In genomic region chr3:129123314-129124060, GRCh38 we compare ENCODE assay signal across 8 cellular contexts. TPM values are rescaled to one million over a fixed set of nuclear protein-coding genes. Genes with fewer than 3 reads are reported as not detected.
A peak's percentile ranks its signal among the peaks of the same experiment; 100 is the strongest.
DNase-seq lines count a peak whose midpoint lies in the region; ATAC-seq and TF ChIP-seq lines count a peak whose summit lies in the region.

No MANE protein-coding gene starts in this region.

- H2AFZ ChIP-seq in KMS-11 (ENCODE audit: low read depth): no peak overlapping the region; the same call in 1 of the 2 replicates

- peak overlapping the region; percentile 81 for H3K27ac Mint-ChIP-seq in CD8-positive, alpha-beta T cell
- peak overlapping the region; percentile 85 for H3K27ac Mint-ChIP-seq in activated naive CD4-positive, alpha-beta T cell treated with anti-CD3 and anti-CD28 coated beads, Interleukin-2, amount 50 U/mL, for 24 hours
- H3K27ac Mint-ChIP-seq in memory B cell: peak overlapping the region; percentile 2

- 62 to 63% methylated on average over 5 of the region's 5 CpGs for WGBS in lower leg skin, 2 donors

- peaks cover 30% of the 10 kb centered on the region for H3K4me1 Mint-ChIP-seq in CD8-positive, alpha-beta T cell (ENCODE audit: low read depth)
- H3K4me1 Mint-ChIP-seq in activated naive CD4-positive, alpha-beta T cell treated with anti-CD3 and anti-CD28 coated beads, Interleukin-2, amount 50 U/mL, for 24 hours: peaks cover 28% of the 10 kb centered on the region
- peaks cover 25% of the 10 kb centered on the region for H3K4me1 Mint-ChIP-seq in memory B cell

- peaks cover 3% of the 10 kb centered on the region for H3K4me1 ChIP-seq in CD8-positive, alpha-beta T cell (ENCODE audit: insufficient read depth, low read length)
- peaks cover 37% of the 10 kb centered on the region for H3K4me1 ChIP-seq in KMS-11 (ENCODE audit: low read depth, poor library complexity, severe bottlenecking)

- H3K27me3 Mint-ChIP-seq in CD8-positive, alpha-beta T cell (ENCODE audit: low read depth): no peaks in the 10 kb centered on the region
- no peaks in the 10 kb centered on the region for H3K27me3 Mint-ChIP-seq in activated naive CD4-positive, alpha-beta T cell treated with anti-CD3 and anti-CD28 coated beads, Interleukin-2, amount 50 U/mL, for 24 hours
- no peaks in the 10 kb centered on the region for H3K27me3 Mint-ChIP-seq in memory B cell

- no peaks in the 10 kb centered on the region for H3K9me3 Mint-ChIP-seq in CD8-positive, alpha-beta T cell
- H3K9me3 Mint-ChIP-seq in activated naive CD4-positive, alpha-beta T cell treated with anti-CD3 and anti-CD28 coated beads, Interleukin-2, amount 50 U/mL, for 24 hours: no peaks in the 10 kb centered on the region
- no peaks in the 10 kb centered on the region for H3K9me3 Mint-ChIP-seq in memory B cell

- POLR2A ChIA-PET in CD8-positive, alpha-beta T cell (lab: Charles Lee): interaction anchor here (0.6 to 6.2 kb wide), 6 partner anchors 10 to 274 kb away, joined by 3 to 38 read pairs (median 4); partner anchors contain the start of gene CNBP

- peaks cover 18% of the 10 kb centered on the region; the same call in 1 of the 2 replicates for H3K79me2 ChIP-seq in KMS-11 (ENCODE audit: insufficient read depth, low read depth)

- no peak for DNase-seq in CD8-positive, alpha-beta T cell
- peak; percentile 18 to 27 for DNase-seq in memory B cell (ENCODE audit: low spot score in 2 of 2)
- DNase-seq in glomerular visceral epithelial cell (ENCODE audit: extremely low spot score): no peak
- DNase-seq in lower leg skin (ENCODE audit: low spot score in 2 of 2): no peak
- DNase-seq in cerebellum (ENCODE audit: low spot score): no peak

- TF ChIP-seq CTCF in CD8-positive, alpha-beta T cell (IDR thresholded peaks at IDR 0.05): no peak
- no peak for TF ChIP-seq CTCF in KMS-11 (conservative IDR thresholded peaks at IDR 0.05; ENCODE audit: low read depth, low read length)
- no peak for TF ChIP-seq CTCF in lower leg skin (IDR thresholded peaks at IDR 0.05)

- intact Hi-C loops in CD8-positive, alpha-beta T cell (cut with DNase I, micrococcal nuclease): loop anchor here (1.0 to 5.0 kb wide), 5 partner anchors 60 to 194 kb away; partner anchors contain the start of genes CNBP (in 1 of the 2), COPG1 (in 1 of the 2) and HMCES (in 1 of the 2)
- intact Hi-C loops in lower leg skin (cut with DNase I; ENCODE audit: low total_unique reads): no loop called here

- H3K4me3 Mint-ChIP-seq in CD8-positive, alpha-beta T cell: no peak overlapping the region
- peak overlapping the region; percentile 19 for H3K4me3 Mint-ChIP-seq in activated naive CD4-positive, alpha-beta T cell treated with anti-CD3 and anti-CD28 coated beads, Interleukin-2, amount 50 U/mL, for 24 hours
- no peak overlapping the region for H3K4me3 Mint-ChIP-seq in memory B cell

- H3K9me3 ChIP-seq in CD8-positive, alpha-beta T cell (ENCODE audit: low read length): no peaks in the 10 kb centered on the region

- H3K27ac ChIP-seq in CD8-positive, alpha-beta T cell (ENCODE audit: low read depth, low read length): no peak overlapping the region
- peak overlapping the region; percentile 36; the same call in 1 of the 2 replicates for H3K27ac ChIP-seq in KMS-11

- no peak for ATAC-seq in CD8-positive, alpha-beta T cell
- peak; percentile 25 for ATAC-seq in memory B cell (ENCODE audit: low read depth)
- ATAC-seq in HG03342 (IDR thresholded peaks at IDR 0.05; ENCODE audit: unreplicated experiment): no peak

- CTCF ChIA-PET in CD8-positive, alpha-beta T cell (lab: Charles Lee): interaction anchor here (1.0 to 1.5 kb wide), 4 partner anchors 11 to 153 kb away, joined by 3 to 16 read pairs (median 4); no protein-coding TSS in a partner anchor

- no peak for TF ChIP-seq POLR2A in lower leg skin (IDR thresholded peaks at IDR 0.05)

- H3K27me3 ChIP-seq in CD8-positive, alpha-beta T cell (ENCODE audit: insufficient read depth, low read length): no peaks in the 10 kb centered on the region
- H3K27me3 ChIP-seq in KMS-11 (ENCODE audit: insufficient read depth, low read depth): no peaks in the 10 kb centered on the region

- H3K36me3 Mint-ChIP-seq in CD8-positive, alpha-beta T cell: peaks cover 33% of the 10 kb centered on the region
- H3K36me3 Mint-ChIP-seq in activated naive CD4-positive, alpha-beta T cell treated with anti-CD3 and anti-CD28 coated beads, Interleukin-2, amount 50 U/mL, for 24 hours: peaks cover 3% of the 10 kb centered on the region
- peaks cover 5% of the 10 kb centered on the region for H3K36me3 Mint-ChIP-seq in memory B cell

- H3K4me2 ChIP-seq in KMS-11: peak overlapping the region; percentile 43

- no peaks in the 10 kb centered on the region for H4K20me1 ChIP-seq in KMS-11 (ENCODE audit: insufficient read depth)

- no peak overlapping the region for H3K4me3 ChIP-seq in CD8-positive, alpha-beta T cell (ENCODE audit: low read depth, low read length)
- H3K4me3 ChIP-seq in KMS-11 (IDR thresholded peaks at IDR 0.05; ENCODE audit: insufficient read depth, low read depth, low read length) (no peak overlapping the region), lower leg skin (ENCODE audit: low read depth, poor library complexity, severe bottlenecking) (no peak overlapping the region)

- H3K9ac ChIP-seq in KMS-11: no peak overlapping the region

- H3K36me3 ChIP-seq in CD8-positive, alpha-beta T cell (ENCODE audit: insufficient read depth, low read length): no peaks in the 10 kb centered on the region
- H3K36me3 ChIP-seq in KMS-11 (ENCODE audit: insufficient read depth): no peaks in the 10 kb centered on the region

RNA-seq across cellular contexts. Expression of gene RAB43, which starts 1.9 kb away (rescaled TPM):
- total RNA-seq in CD8-positive, alpha-beta T cell: 10 to 100 TPM; 45.2 to 48.6 TPM
- total RNA-seq in lower leg skin (10 to 100 TPM in 3 of 4 donors, 1 to 10 TPM in 1; 5.4 to 12.1 (median 11.2) TPM), cerebellum (3.4 TPM)

RNA-seq across cellular contexts. Expression of gene ISY1, which starts 37.4 kb away (rescaled TPM):
- 10 to 100 TPM; 35.2 to 38.7 TPM for total RNA-seq in CD8-positive, alpha-beta T cell
- total RNA-seq in lower leg skin: 10 to 100 TPM; 15.5 to 22.8 (median 18.1) TPM
- 11.2 TPM for total RNA-seq in cerebellum

Comparison
In these comparisons a context has a peak if more than half of its experiments do, and no peak if none do; other contexts are left out.
1. DNase-seq: peak in memory B cell (2 of 2); none in CD8-positive, alpha-beta T cell (0 of 7), glomerular visceral epithelial cell (single experiment), lower leg skin (0 of 2) and cerebellum (single experiment).
2. H3K27ac Mint-ChIP-seq: peak in every context shown above with its lines; median percentile 85 in activated naive CD4-positive, alpha-beta T cell treated with anti-CD3 and anti-CD28 coated beads, Interleukin-2, amount 50 U/mL, for 24 hours; 81 in CD8-positive, alpha-beta T cell; 2 in memory B cell.